ENCODE assay signal across 9 cellular contexts in genomic region chr9:87793292-87793691, GRCh38.
DNase-seq lines count a peak whose midpoint lies in the region.
"Had no signal": no experiment of that assay in that cellular context is flagged by ENCODE, and none has a peak within 500 bp of the region (broad histone marks: within the 10 kb centered on the region; RNA-seq: fewer than 3 reads in every experiment).

No MANE protein-coding gene starts in this region.

- H3K4me3 ChIP-seq in SJSA1, result no peak overlapping the region
- peak overlapping the region in 3 of 5 donors; percentile 34 to 45 (median 40) for H3K4me3 ChIP-seq in subcutaneous abdominal adipose tissue (ENCODE audit: low read depth in 1 of 5, low read length in 5 of 5)

- peak; percentile 48 for DNase-seq in NK-92 treated with Interleukin-12 subunit alpha and Interleukin-12 subunit beta, amount 100 ng/mL, for 24 hours (lab: John Stamatoyannopoulos, UW)
- DNase-seq in NK-92 (lab: John Stamatoyannopoulos, UW; ENCODE audit: unreplicated experiment) (no peak), SJSA1 (ENCODE audit: low read depth in 1 of 2, low spot score in 2 of 2) (peak in 1 of 2 experiments; percentile 34), glomerular visceral epithelial cell (ENCODE audit: extremely low spot score) (peak; percentile 15), NCI-H2171 (lab: John Stamatoyannopoulos, UW) (no peak), HK-2 (ENCODE audit: unreplicated experiment) (no peak), NCI-H1930 (lab: John Stamatoyannopoulos, UW) (no peak)

- H3K27me3 ChIP-seq in SJSA1 (replicated peaks) (no peaks in the 10 kb centered on the region), subcutaneous abdominal adipose tissue (ENCODE audit: control insufficient read depth in 5 of 5, insufficient read depth in 4 of 5, low read length in 5 of 5) (no peaks in the 10 kb centered on the region)

- no peaks in the 10 kb centered on the region for H3K36me3 ChIP-seq in SJSA1
- H3K36me3 ChIP-seq in subcutaneous abdominal adipose tissue (ENCODE audit: control insufficient read depth in 5 of 5, insufficient read depth in 5 of 5, low read length in 5 of 5), result no peaks in the 10 kb centered on the region

- peak overlapping the region; percentile 80 for H3K27ac ChIP-seq in SJSA1
- H3K27ac ChIP-seq in subcutaneous abdominal adipose tissue (ENCODE audit: low read depth, low read length), result peak overlapping the region; percentile 96
- H3K27ac ChIP-seq: 22Rv1 had no signal

- H3K9me3 ChIP-seq in SJSA1 (replicated peaks) (no peaks in the 10 kb centered on the region), subcutaneous abdominal adipose tissue (ENCODE audit: control insufficient read depth in 5 of 5, low read length in 5 of 5) (no peaks in the 10 kb centered on the region)

- H3K4me1 ChIP-seq in SJSA1 (replicated peaks) (peaks cover 16% of the 10 kb centered on the region), subcutaneous abdominal adipose tissue (ENCODE audit: control insufficient read depth in 5 of 5, insufficient read depth in 5 of 5, low read length in 5 of 5) (peaks cover 6 to 27% (median 20%) of the 10 kb centered on the region in 5 donors)

- peak overlapping the region in 4 of 5 donors; percentile 10 to 69 (median 46) for H3K9ac ChIP-seq in subcutaneous abdominal adipose tissue (ENCODE audit: low read length in 5 of 5)

Comparison
In these comparisons a context has a peak if more than half of its experiments do, and no peak if none do; other contexts are left out.
1. DNase-seq: peak in NK-92 treated with Interleukin-12 subunit alpha and Interleukin-12 subunit beta, amount 100 ng/mL, for 24 hours (single experiment) and glomerular visceral epithelial cell (single experiment); none in NK-92 (single experiment), NCI-H2171 (single experiment), HK-2 (single experiment) and NCI-H1930 (0 of 2).